Comparison of ENCODE assay signal across 34 cellular contexts in genomic region chr2:344811-345210, GRCh38. TPM values are rescaled to one million over a fixed set of nuclear protein-coding genes. Genes with fewer than 3 reads are reported as not detected.
"Had no signal": no experiment of that assay in that cellular context is flagged by ENCODE, and none has a peak within 500 bp of the region (broad histone marks: within the 10 kb centered on the region; RNA-seq: fewer than 3 reads in every experiment).

No MANE protein-coding gene starts in this region.

- H3K9me3 ChIP-seq: adrenal gland, body of pancreas, breast epithelium had no signal

- H3K27me3 ChIP-seq: adrenal gland, body of pancreas, brain microvascular endothelial cell, breast epithelium had no signal

- H3K4me1 ChIP-seq: adrenal gland, body of pancreas, breast epithelium had no signal

- FAIRE-seq: astrocyte, TTC549 had no signal

- H3K27ac ChIP-seq: adrenal gland, body of pancreas, brain microvascular endothelial cell, breast epithelium, VCaP had no signal

- H3K4me3 ChIP-seq: adrenal gland, body of pancreas, breast epithelium had no signal

- ATAC-seq: activated CD8-positive, alpha-beta T cell treated with anti-CD3 and anti-CD28 coated beads for 36 hours; activated naive CD4-positive, alpha-beta T cell treated with anti-CD3 and anti-CD28 coated beads, Interleukin-2, amount 50 U/mL, for 72 hours; activated T-cell treated with anti-CD3 and anti-CD28 coated beads, Interleukin-2, amount 50 U/mL, for 4 hours; activated T-cell treated with anti-CD3 and anti-CD28 coated beads, Interleukin-2, amount 50 U/mL, for 72 hours; activated T-helper 17 cell treated with anti-CD3 and anti-CD28 coated beads, Interleukin-2, amount 50 U/mL, for 72 hours; body of pancreas had no signal

- H3K36me3 ChIP-seq: adrenal gland, brain microvascular endothelial cell, breast epithelium had no signal

- DNase-seq: activated B cell treated with CpG ODN at 0.5 μM for 24 hours; activated CD4-positive, alpha-beta memory T cell treated with anti-CD3 and anti-CD28 coated beads for 36 hours; activated CD4-positive, alpha-beta T cell treated with anti-CD3 and anti-CD28 coated beads for 4 hours; activated CD4-positive, alpha-beta T cell treated with anti-CD3 and anti-CD28 coated beads, Interleukin-2, amount 10 ng/mL, durations not matched to agents 24 days and 14 days; activated CD4-positive, alpha-beta T cell treated with anti-CD3 and anti-CD28 coated beads, Interleukin-2, amount 50 U/mL, for 1 hour; activated CD4-positive, alpha-beta T cell treated with anti-CD3 and anti-CD28 coated beads, Interleukin-2, amount 50 U/mL, for 4 hours; activated CD4-positive, CD25-positive, alpha-beta regulatory T cell treated with anti-CD3 and anti-CD28 coated beads, Interleukin-2, amount 50 U/mL, for 72 hours; activated CD8-positive, alpha-beta memory T cell treated with anti-CD3 and anti-CD28 coated beads, Interleukin-2, amount 50 U/mL, for 4 hours; activated CD8-positive, alpha-beta T cell treated with anti-CD3 and anti-CD28 coated beads for 36 hours; activated effector memory CD4-positive, alpha-beta T cell treated with anti-CD3 and anti-CD28 coated beads, Interleukin-2, amount 50 U/mL, for 16 hours; activated gamma-delta T cell treated with Interleukin-2 at 50 U/mL for 16 hours; activated naive CD4-positive, alpha-beta T cell; activated naive CD4-positive, alpha-beta T cell treated with anti-CD3 and anti-CD28 coated beads for 36 hours; activated naive CD4-positive, alpha-beta T cell treated with anti-CD3 and anti-CD28 coated beads, Interleukin-2, amount 50 U/mL, for 16 hours; activated naive CD8-positive, alpha-beta T cell treated with anti-CD3 and anti-CD28 coated beads for 36 hours; activated T-cell treated with anti-CD3 and anti-CD28 coated beads for 4 hours; activated T-cell treated with anti-CD3 and anti-CD28 coated beads, Interleukin-2, amount 50 U/mL, for 1 hour; activated T-cell treated with anti-CD3 and anti-CD28 coated beads, Interleukin-2, amount 50 U/mL, for 4 hours; activated T-cell treated with anti-CD3 and anti-CD28 coated beads, Interleukin-2, amount 50 U/mL, for 72 hours; adrenal gland; amniotic stem cell; aorta; body of pancreas; brain microvascular endothelial cell; central memory CD4-positive, alpha-beta T cell; T-helper 2 cell; T-helper 9 cell had no signal

RNA-seq across cellular contexts. Expression of gene ALKAL2, which starts 56.9 kb away (rescaled TPM):
- total RNA-seq: activated B cell treated with CpG ODN at 0.5 μM for 24 hours; activated CD4-positive, alpha-beta memory T cell treated with anti-CD3 and anti-CD28 coated beads for 36 hours; activated CD8-positive, alpha-beta memory T cell treated with anti-CD3 and anti-CD28 coated beads for 36 hours; activated CD8-positive, alpha-beta T cell treated with anti-CD3 and anti-CD28 coated beads for 36 hours; activated naive CD4-positive, alpha-beta T cell treated with anti-CD3 and anti-CD28 coated beads for 36 hours; activated naive CD8-positive, alpha-beta T cell treated with anti-CD3 and anti-CD28 coated beads for 36 hours; activated T-cell treated with anti-CD3 and anti-CD28 coated beads, Interleukin-2, amount 50 U/mL, for 4 hours; activated T-helper 17 cell treated with anti-CD3 and anti-CD28 coated beads, Interleukin-2, amount 50 U/mL, for 72 hours had no signal
